8 cellular contexts compared by ENCODE assay signal in the genomic region with DNA sequence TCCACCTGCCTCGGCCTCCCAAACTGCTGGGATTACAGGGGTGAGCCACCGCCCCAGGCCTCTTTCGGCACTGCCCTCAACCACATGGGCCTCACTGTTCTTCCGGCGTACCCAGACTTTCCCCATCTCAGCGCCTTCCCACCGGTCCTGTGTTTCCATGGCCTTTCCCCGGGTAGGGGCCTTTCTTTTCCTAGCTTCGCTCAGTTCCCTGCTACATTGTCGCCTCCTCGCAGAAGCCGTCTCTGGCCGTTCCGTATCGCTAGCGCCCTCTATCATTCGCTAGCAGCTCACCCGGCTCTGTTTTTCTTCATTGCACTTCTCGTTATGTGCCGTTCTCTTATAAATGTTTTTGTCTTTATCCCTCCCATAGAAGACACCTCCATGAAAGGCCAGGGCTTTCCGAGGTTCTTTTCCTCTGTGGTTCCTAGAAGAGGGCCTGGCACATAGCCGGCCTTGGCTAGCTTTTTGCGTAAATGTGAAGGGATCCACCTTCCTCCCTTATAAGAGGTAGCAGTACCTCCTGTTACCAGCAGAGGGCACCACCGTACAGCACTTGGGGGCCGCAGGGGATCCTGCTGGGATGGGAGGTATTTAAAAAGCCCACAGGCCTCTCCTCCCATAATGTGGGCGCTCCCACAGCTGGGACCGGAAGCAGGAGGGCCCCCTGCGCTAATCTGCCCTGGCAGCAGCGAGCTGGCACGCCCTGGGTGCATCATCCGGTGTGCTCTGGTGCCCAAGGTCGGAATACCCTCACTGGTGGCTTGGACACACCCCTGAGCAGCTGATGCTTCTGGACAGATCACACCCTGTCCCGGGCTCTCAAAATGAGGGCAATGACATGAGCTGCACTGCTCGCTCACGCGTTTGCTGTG. TPM values are rescaled to one million over a fixed set of nuclear protein-coding genes. Genes with fewer than 3 reads are reported as not detected.
DNase-seq lines count a peak whose midpoint lies in the region; ATAC-seq and FAIRE-seq lines count a peak whose summit lies in the region.

No MANE protein-coding gene starts in this region.

- peak overlapping the region; percentile 71 for H3K27ac ChIP-seq in layer of hippocampus (ENCODE audit: low read depth, low read length)

- DNase-seq in NCI-H460 (ENCODE audit: extremely low read depth, low read depth) (peak; percentile 89), cerebellum (ENCODE audit: low spot score) (peak; percentile 84)
- peak; percentile 74 for DNase-seq in activated CD4-positive, alpha-beta T cell treated with anti-CD3 and anti-CD28 coated beads for 1 hour
- DNase-seq in stimulated activated CD4-positive, alpha-beta T cell treated with anti-CD3 and anti-CD28 coated beads, Interleukin-15, amount 100 ng/mL, for 48 hours (ENCODE audit: low read depth in 2 of 2) = peak; percentile 77 to 78

- H3K27me3 ChIP-seq in layer of hippocampus (ENCODE audit: control insufficient read depth, insufficient read depth, low read length) = no peaks in the 10 kb centered on the region

- ATAC-seq in HG03135 (IDR thresholded peaks at IDR 0.05; ENCODE audit: unreplicated experiment) (peak; percentile 38), HG02840 (IDR thresholded peaks at IDR 0.05; ENCODE audit: low FRiP score, unreplicated experiment) (no peak)

- peak; percentile 45 for FAIRE-seq in G401.6 (lab: Jason Lieb, UNC)

RNA-seq across cellular contexts. Expression of a gene that starts 18.8 kb away (rescaled TPM):
- 0.32 TPM in 1 of 2 replicates, not detected in the other for total RNA-seq in NCI-H460 (2014; rRNA removed; shearing (Covaris generic))
- polyA plus RNA-seq in NCI-H460 (2014; cell fraction: nucleus; rRNA removed) = 1.1 and 1.4 TPM in 2 replicates
- 5.4 TPM for total RNA-seq in cerebellum

RNA-seq across cellular contexts. Expression of a gene that starts 25.7 kb away (rescaled TPM):
- total RNA-seq in NCI-H460 (2014; rRNA removed; shearing (Covaris generic)) = 92.3 and 94.6 TPM in 2 replicates
- polyA plus RNA-seq in NCI-H460 (2014; cell fraction: nucleus; rRNA removed) = 52.6 and 61.4 TPM in 2 replicates
- total RNA-seq in cerebellum = 2.4 TPM

RNA-seq across cellular contexts. Expression of a gene that starts 44.2 kb away (rescaled TPM):
- total RNA-seq in NCI-H460 (2014; rRNA removed; shearing (Covaris generic)) = 92.1 and 96.9 TPM in 2 replicates
- 70.6 and 87.2 TPM in 2 replicates for polyA plus RNA-seq in NCI-H460 (2014; cell fraction: nucleus; rRNA removed)
- total RNA-seq in cerebellum = 12.8 TPM

RNA-seq across cellular contexts. Expression of a gene that starts 54.0 kb away (rescaled TPM):
- total RNA-seq in NCI-H460 (2014; rRNA removed; shearing (Covaris generic)) = 0.12 TPM in 1 of 2 replicates, not detected in the other
- not detected in 2 replicates for polyA plus RNA-seq in NCI-H460 (2014; cell fraction: nucleus; rRNA removed)
- 0.18 TPM for total RNA-seq in cerebellum

Comparison
In these comparisons a context has a peak if more than half of its experiments do, and no peak if none do; other contexts are left out.
1. RNA of a gene that starts 25.7 kb away (total RNA-seq): 92.3 to 94.6 TPM in NCI-H460; 2.4 TPM in cerebellum (single experiment); every median in the first group is over 10 times any median in the second.
2. Peak in every context shown above with its lines, with median percentiles within 50 percentile points of each other: DNase-seq.